ENCODE assay signal across 1 cellular context in genomic region chr11:75349540-75350116, GRCh38.
TF ChIP-seq lines count a peak whose summit lies in the region.

No MANE protein-coding gene starts in this region.

TF ChIP-seq in GM23338, 12 proteins besides CTCF, POLR2A, EP300 and RAD21 (continued from another document):
- TF ChIP-seq REST (IDR thresholded peaks at IDR 0.05; ENCODE audit: unreplicated experiment) (no peak), ZNF114 (CRISPR knock-in tag; IDR thresholded peaks at IDR 0.05) (no peak), NANOG (IDR thresholded peaks at IDR 0.05; ENCODE audit: borderline replicate concordance) (no peak), ETS1 (IDR thresholded peaks at IDR 0.05) (no peak), POLR2AphosphoS5 (IDR thresholded peaks at IDR 0.05; ENCODE audit: low read depth) (no peak)
